Comparison of ENCODE assay signal across 8 cellular contexts in the genomic region with DNA sequence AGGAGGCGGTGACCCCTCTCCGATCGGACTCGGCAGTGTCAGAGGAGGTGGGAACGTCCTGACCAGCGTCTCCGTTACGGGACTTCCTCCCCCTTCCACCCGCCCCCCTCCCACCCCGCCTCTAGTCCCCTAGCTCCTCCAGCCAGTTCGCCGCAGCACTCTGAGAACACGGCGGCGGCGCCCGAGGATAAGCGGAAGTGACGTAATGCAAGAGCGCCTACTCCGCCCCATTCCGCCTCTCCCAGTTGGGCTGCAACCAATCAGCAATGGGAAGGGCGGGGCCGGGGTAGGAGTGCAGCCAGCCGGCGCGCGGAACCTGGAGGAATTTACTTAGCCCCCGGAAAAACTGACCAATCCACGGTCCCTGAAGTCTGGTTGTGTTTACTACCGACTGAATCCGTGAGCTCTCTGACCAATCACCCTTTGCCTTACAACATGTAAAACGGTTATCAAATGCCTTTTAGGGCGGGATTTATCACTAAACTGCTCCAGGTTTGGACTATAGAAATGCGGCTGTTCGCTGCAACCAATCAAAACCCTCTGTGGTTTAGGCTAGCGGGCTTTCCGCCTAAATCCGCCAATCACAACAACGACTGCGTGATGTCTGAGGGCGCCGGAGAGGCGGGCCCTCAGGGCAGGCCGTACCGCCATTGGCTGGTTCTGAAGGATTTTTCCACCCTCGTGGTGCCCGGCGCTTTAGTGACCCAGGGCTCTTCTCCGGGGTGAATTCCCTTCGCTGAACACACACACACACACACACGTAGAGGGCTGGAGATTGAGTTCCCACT. TPM values are rescaled to one million over a fixed set of nuclear protein-coding genes. Genes with fewer than 3 reads are reported as not detected.
DNase-seq lines count a peak whose midpoint lies in the region; ATAC-seq, FAIRE-seq and TF ChIP-seq lines count a peak whose summit lies in the region.

A gene with protein sequence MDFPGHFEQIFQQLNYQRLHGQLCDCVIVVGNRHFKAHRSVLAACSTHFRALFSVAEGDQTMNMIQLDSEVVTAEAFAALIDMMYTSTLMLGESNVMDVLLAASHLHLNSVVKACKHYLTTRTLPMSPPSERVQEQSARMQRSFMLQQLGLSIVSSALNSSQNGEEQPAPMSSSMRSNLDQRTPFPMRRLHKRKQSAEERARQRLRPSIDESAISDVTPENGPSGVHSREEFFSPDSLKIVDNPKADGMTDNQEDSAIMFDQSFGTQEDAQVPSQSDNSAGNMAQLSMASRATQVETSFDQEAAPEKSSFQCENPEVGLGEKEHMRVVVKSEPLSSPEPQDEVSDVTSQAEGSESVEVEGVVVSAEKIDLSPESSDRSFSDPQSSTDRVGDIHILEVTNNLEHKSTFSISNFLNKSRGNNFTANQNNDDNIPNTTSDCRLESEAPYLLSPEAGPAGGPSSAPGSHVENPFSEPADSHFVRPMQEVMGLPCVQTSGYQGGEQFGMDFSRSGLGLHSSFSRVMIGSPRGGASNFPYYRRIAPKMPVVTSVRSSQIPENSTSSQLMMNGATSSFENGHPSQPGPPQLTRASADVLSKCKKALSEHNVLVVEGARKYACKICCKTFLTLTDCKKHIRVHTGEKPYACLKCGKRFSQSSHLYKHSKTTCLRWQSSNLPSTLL (minus strand): TSS at position 202 of the 788 bp plus-strand sequence. CDS start 22,899 bp downstream, outside the sequence.

- peaks cover 44% of the 10 kb centered on the region for H3K79me2 ChIP-seq in SU-DHL-6 (ENCODE audit: insufficient read depth, low read length)

- H2AFZ ChIP-seq in SU-DHL-6 (ENCODE audit: low read depth, low read length, severe bottlenecking) = peak within 1 kb of the TSS; percentile 77

- peak; percentile 97 for FAIRE-seq in pancreas (lab: Jason Lieb, UNC)

- H3K27ac ChIP-seq in SU-DHL-6 (ENCODE audit: low read depth, low read length) (peak within 1 kb of the TSS; percentile 84), pancreas (peak within 1 kb of the TSS; percentile 89 to 96 (median 92)), tibial nerve (peak within 1 kb of the TSS; percentile 97)

- peak within 1 kb of the TSS; percentile 91 for H3K4me2 ChIP-seq in SU-DHL-6 (ENCODE audit: low read depth, low read length, poor library complexity, severe bottlenecking)

- H3K4me1 ChIP-seq in pancreas = peaks cover 14 to 20% (median 18%) of the 10 kb centered on the region in 3 donors
- H3K4me1 ChIP-seq in tibial nerve = peaks cover 0 to 40% (median 23%) of the 10 kb centered on the region in 4 donors

- H3K27me3 ChIP-seq in SU-DHL-6 (ENCODE audit: low read length) = no peaks in the 10 kb centered on the region
- H3K27me3 ChIP-seq in pancreas = no peaks in the 10 kb centered on the region
- H3K27me3 ChIP-seq in tibial nerve = no peaks in the 10 kb centered on the region

- no peak for TF ChIP-seq CTCF in GM10266 (IDR thresholded peaks at IDR 0.05; ENCODE audit: control insufficient read depth, insufficient read depth, low read depth, missing control alignments)
- no peak for TF ChIP-seq CTCF in SU-DHL-6 (IDR thresholded peaks at IDR 0.05; ENCODE audit: insufficient read depth, low read length, poor library complexity, severe bottlenecking)
- TF ChIP-seq CTCF in pancreas (IDR thresholded peaks at IDR 0.05) = no peak
- TF ChIP-seq CTCF in tibial nerve (IDR thresholded peaks at IDR 0.05) = peak in 2 of 5 experiments; percentile 46 to 66

- TF ChIP-seq POLR2A in tibial nerve (IDR thresholded peaks at IDR 0.05) = peak; percentile 67 to 74

- peak; percentile 93 for DNase-seq in GM10266 (ENCODE audit: extremely low spot score)
- peak; percentile 97 for DNase-seq in NCI-H128 (lab: John Stamatoyannopoulos, UW; ENCODE audit: unreplicated experiment)
- DNase-seq in activated naive CD8-positive, alpha-beta T cell treated with anti-CD3 and anti-CD28 coated beads, Interleukin-2, amount 50 U/mL, for 16 hours (ENCODE audit: low read depth, low spot score) = peak; percentile 98
- DNase-seq in Right ventricle myocardium superior = peak; percentile 99
- DNase-seq in pancreas = peak; percentile 96 to 99 (median 98)
- DNase-seq in tibial nerve (ENCODE audit: low spot score in 2 of 2) = peak; percentile 99

- peak in 1 of 2 donors; percentile 78 for TF ChIP-seq EP300 in tibial nerve (IDR thresholded peaks at IDR 0.05)

- peak within 1 kb of the TSS; percentile 86 for H3K9ac ChIP-seq in SU-DHL-6 (ENCODE audit: low read length)

- peak; percentile 78 for ATAC-seq in HG02678 (IDR thresholded peaks at IDR 0.05; ENCODE audit: unreplicated experiment)
- ATAC-seq in Right ventricle myocardium superior (ENCODE audit: poor library complexity) = peak; percentile 93
- peak; percentile 83 to 92 (median 86) for ATAC-seq in pancreas

- peaks cover 11% of the 10 kb centered on the region; the same call in 1 of the 2 replicates for H4K20me1 ChIP-seq in SU-DHL-6 (ENCODE audit: low read depth, low read length)

- H3F3A ChIP-seq in SU-DHL-6 (ENCODE audit: insufficient read depth) = peaks cover 8% of the 10 kb centered on the region; the same call in 1 of the 2 replicates

- intact Hi-C loops in Right ventricle myocardium superior (cut with DNase I) = no loop called here
- intact Hi-C loops in pancreas (cut with DNase I) = no loop called here

- no peaks in the 10 kb centered on the region for H3K9me2 ChIP-seq in SU-DHL-6 (replicated peaks; ENCODE audit: insufficient read depth, low read length)

- 0 to 1% methylated on average over 52 of the region's 52 CpGs for WGBS in pancreas, 2 donors
- WGBS in tibial nerve, 2 donors = 0% methylated on average over 36 to 37 of the region's 52 CpGs

- H3K4me3 ChIP-seq in SU-DHL-6 (ENCODE audit: insufficient read depth, low read length, poor library complexity, severe bottlenecking) (peak within 1 kb of the TSS; percentile 71), pancreas (peak within 1 kb of the TSS; percentile 62 to 94 (median 72)), tibial nerve (peak within 1 kb of the TSS; percentile 64 to 97 (median 80))

- H3K9me3 ChIP-seq in SU-DHL-6 (ENCODE audit: insufficient read depth, low read length) = no peaks in the 10 kb centered on the region
- H3K9me3 ChIP-seq in pancreas = no peaks in the 10 kb centered on the region
- H3K9me3 ChIP-seq in tibial nerve = no peaks in the 10 kb centered on the region

- H3K36me3 ChIP-seq in SU-DHL-6 (ENCODE audit: low read length) = no peaks in the 10 kb centered on the region
- H3K36me3 ChIP-seq in pancreas = no peaks in the 10 kb centered on the region
- H3K36me3 ChIP-seq in tibial nerve = no peaks in the 10 kb centered on the region

RNA-seq across cellular contexts. Expression of the gene that starts here (rescaled TPM):
- total RNA-seq in Right ventricle myocardium superior (4.4 TPM), pancreas (1 to 10 TPM; 4.2 to 7.5 (median 4.8) TPM), tibial nerve (10 to 100 TPM in 3 of 4 donors, 1 to 10 TPM in 1; 9.6 to 15.1 (median 13.5) TPM)
- polyA plus RNA-seq in pancreas = 1 to 10 TPM; 2.8 to 4.9 TPM

Comparison
In these comparisons a context has a peak if more than half of its experiments do, and no peak if none do; other contexts are left out.
1. Peak in every context shown above with its lines: DNase-seq, ATAC-seq, H3K4me3 ChIP-seq and H3K27ac ChIP-seq.